Comparison of ENCODE assay signal across 10 cellular contexts in the genomic region with DNA sequence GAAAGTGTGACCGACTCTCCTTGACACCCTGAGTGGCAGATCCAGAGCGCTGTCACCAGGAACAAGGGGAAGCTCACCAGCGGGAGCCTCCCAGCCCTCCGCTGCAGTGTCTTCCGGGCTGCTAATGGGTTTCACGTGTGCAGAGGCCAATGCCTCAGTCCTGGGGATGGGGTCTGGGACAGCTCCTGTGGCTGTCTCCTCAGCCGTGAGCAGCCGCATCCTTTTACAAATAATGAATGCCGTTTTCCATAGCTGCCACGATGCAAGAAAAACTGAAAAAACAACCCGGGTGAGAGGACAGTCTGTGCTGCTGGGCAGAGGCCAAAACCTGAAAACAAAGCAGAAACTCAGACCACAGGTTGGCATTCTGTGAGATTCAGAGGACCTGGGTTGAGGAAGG.
DNase-seq lines count a peak whose midpoint lies in the region; ATAC-seq and TF ChIP-seq lines count a peak whose summit lies in the region.
"Had no signal": no experiment of that assay in that cellular context is flagged by ENCODE, and none has a peak within 500 bp of the region (broad histone marks: within the 10 kb centered on the region; RNA-seq: fewer than 3 reads in every experiment).

No MANE protein-coding gene starts in this region.

- intact Hi-C loops in CD14-positive monocyte (cut with micrococcal nuclease): no loop called here

- H2BK15ac ChIP-seq in neuronal stem cell (ENCODE audit: low read length): peak overlapping the region; percentile 22

- no peak for TF ChIP-seq CTCF in CD14-positive monocyte (IDR thresholded peaks at IDR 0.05)
- TF ChIP-seq CTCF in choroid plexus epithelial cell (conservative IDR thresholded peaks at IDR 0.05; ENCODE audit: low read depth, low read length): no peak
- no peak for TF ChIP-seq CTCF in smooth muscle cell (IDR thresholded peaks at IDR 0.05; ENCODE audit: borderline replicate concordance, insufficient read depth, poor library complexity, severe bottlenecking)

- H3K36me3 ChIP-seq in KOPT-K1 (ENCODE audit: insufficient read depth, low read length) (no peaks in the 10 kb centered on the region), neuronal stem cell (replicated peaks in 1 of 2; ENCODE audit: control insufficient read depth in 2 of 2, insufficient read depth in 2 of 2, low read length in 2 of 2) (no peaks in the 10 kb centered on the region), smooth muscle cell (ENCODE audit: low read depth) (no peaks in the 10 kb centered on the region)
- H3K36me3 ChIP-seq: HAP-1 had no signal

- H3K4me2 ChIP-seq in neuronal stem cell (ENCODE audit: insufficient read depth, low read length, poor library complexity, severe bottlenecking) (no peak overlapping the region), smooth muscle cell (no peak overlapping the region)

- H3K4me1 ChIP-seq in neuronal stem cell (ENCODE audit: control insufficient read depth in 2 of 2, insufficient read depth in 1 of 2, low read depth in 1 of 2, low read length in 2 of 2) (peaks cover 0 to 22% of the 10 kb centered on the region in 2 donors), smooth muscle cell (ENCODE audit: low read depth) (peaks cover 20% of the 10 kb centered on the region)
- H3K4me1 ChIP-seq: HAP-1 had no signal

- DNase-seq in CD14-positive monocyte (ENCODE audit: low spot score): no peak
- peak; percentile 13 for DNase-seq in choroid plexus epithelial cell (ENCODE audit: low read depth)
- DNase-seq in neuronal stem cell (ENCODE audit: low spot score): no peak
- no peak for DNase-seq in smooth muscle cell (lab: John Stamatoyannopoulos, UW; ENCODE audit: unreplicated experiment)
- DNase-seq in NCI-H526 (lab: John Stamatoyannopoulos, UW): no peak
- DNase-seq in activated gamma-delta T cell treated with Interleukin-2 at 50 U/mL for 16 hours: no peak
- DNase-seq: NCI-H187 treated with DMSO at 0.1 percent for 48 hours had no signal

- H3K9me3 Mint-ChIP-seq in CD14-positive monocyte: peaks cover 0 to 3% (median 0%) of the 10 kb centered on the region in 7 donors

- no peak overlapping the region for H3K4ac ChIP-seq in neuronal stem cell (ENCODE audit: low read length)

- H2BK5ac ChIP-seq in neuronal stem cell (ENCODE audit: low read length): no peak overlapping the region

- H3K79me1 ChIP-seq in neuronal stem cell (ENCODE audit: low read depth, low read length): no peaks in the 10 kb centered on the region

- H3K23ac ChIP-seq in neuronal stem cell (ENCODE audit: low read depth, low read length, poor library complexity): no peak overlapping the region

- H3K4me3 ChIP-seq in choroid plexus epithelial cell (ENCODE audit: low read depth, low read length) (no peak overlapping the region), neuronal stem cell (ENCODE audit: low read length in 2 of 2) (no peak overlapping the region), smooth muscle cell (no peak overlapping the region)
- H3K4me3 ChIP-seq: HAP-1 had no signal

- no peak overlapping the region for H4K91ac ChIP-seq in neuronal stem cell (ENCODE audit: low read depth, low read length, poor library complexity)

- H3K27ac ChIP-seq in KOPT-K1 (ENCODE audit: low read depth, low read length, poor library complexity, severe bottlenecking): peak overlapping the region; percentile 49
- no peak overlapping the region for H3K27ac ChIP-seq in neuronal stem cell (replicated peaks; ENCODE audit: low read length)
- H3K27ac ChIP-seq in smooth muscle cell (ENCODE audit: low read depth): no peak overlapping the region

- no peak for ATAC-seq in HG02938 (IDR thresholded peaks at IDR 0.05; ENCODE audit: unreplicated experiment)

- H3K36me3 Mint-ChIP-seq in CD14-positive monocyte: peaks cover 3 to 5% of the 10 kb centered on the region in 2 donors

- H3K9me3 ChIP-seq in KOPT-K1 (ENCODE audit: insufficient read depth, low read length, poor library complexity, severe bottlenecking): no peaks in the 10 kb centered on the region
- H3K9me3 ChIP-seq in neuronal stem cell (replicated peaks in 1 of 2; ENCODE audit: control insufficient read depth in 2 of 2, insufficient read depth in 1 of 2, low read depth in 1 of 2, low read length in 2 of 2): no peaks in the 10 kb centered on the region
- H3K9me3 ChIP-seq in smooth muscle cell (replicated peaks; ENCODE audit: low read depth): no peaks in the 10 kb centered on the region
- H3K9me3 ChIP-seq: HAP-1 had no signal

- peak overlapping the region; percentile 43 for H3K14ac ChIP-seq in neuronal stem cell (ENCODE audit: low read length)

- no peak overlapping the region for H2BK12ac ChIP-seq in neuronal stem cell (ENCODE audit: low read length)

- H3K9ac ChIP-seq in neuronal stem cell (ENCODE audit: low read depth, low read length, poor library complexity): no peak overlapping the region
- H3K9ac ChIP-seq in smooth muscle cell (ENCODE audit: low read depth): no peak overlapping the region

- H2BK120ac ChIP-seq in neuronal stem cell (ENCODE audit: low read depth, low read length): no peak overlapping the region

- no peak overlapping the region for H3K18ac ChIP-seq in neuronal stem cell (ENCODE audit: low read length)

- no peaks in the 10 kb centered on the region for H3F3A ChIP-seq in smooth muscle cell (ENCODE audit: low read depth)

- H3K27me3 ChIP-seq in neuronal stem cell (ENCODE audit: control insufficient read depth in 3 of 3, insufficient read depth in 3 of 3, low read depth in 1 of 3, low read length in 3 of 3): peaks cover 0 to 2% (median 0%) of the 10 kb centered on the region in 3 experiments
- H3K27me3 ChIP-seq in smooth muscle cell (ENCODE audit: low read depth): no peaks in the 10 kb centered on the region

- no peak overlapping the region for H2AFZ ChIP-seq in neuronal stem cell (ENCODE audit: low read length)
- H2AFZ ChIP-seq in smooth muscle cell (ENCODE audit: low read depth): no peak overlapping the region

- no CpG with 5 or more reads among the region's 11 CpGs for WGBS in neuronal stem cell (ENCODE audit: extremely low coverage in 2 of 2, insufficient read length in 2 of 2, insufficient replicate concordance in 1 of 2), 2 donors
- 62% methylated on average over 11 of the region's 11 CpGs for WGBS in smooth muscle cell (ENCODE audit: low lambda C conversion rate)

- H2AK5ac ChIP-seq in neuronal stem cell (ENCODE audit: low read depth, low read length): no peak overlapping the region

- no peak overlapping the region for H4K8ac ChIP-seq in neuronal stem cell (ENCODE audit: low read depth, low read length)

- H4K20me1 ChIP-seq in smooth muscle cell (ENCODE audit: low read depth): no peaks in the 10 kb centered on the region

- H3K79me2 ChIP-seq in smooth muscle cell (ENCODE audit: low read depth): no peaks in the 10 kb centered on the region

- peaks cover 55% of the 10 kb centered on the region for H3K4me1 Mint-ChIP-seq in CD14-positive monocyte

- peak overlapping the region; percentile 58 to 83 for H3K4me3 Mint-ChIP-seq in CD14-positive monocyte

- peak overlapping the region in 3 of 7 donors; percentile 54 to 85 (median 68) for H3K27ac Mint-ChIP-seq in CD14-positive monocyte

- H3K27me3 Mint-ChIP-seq in CD14-positive monocyte (ENCODE audit: low read depth in 3 of 3): peaks cover 0 to 5% (median 2%) of the 10 kb centered on the region in 3 donors
